In genomic region chr3:42605550-42606173, GRCh38 we compare ENCODE assay signal across 9 cellular contexts. TPM values are rescaled to one million over a fixed set of nuclear protein-coding genes. Genes with fewer than 3 reads are reported as not detected.
A peak's percentile ranks its signal among the peaks of the same experiment; 100 is the strongest.
DNase-seq lines count a peak whose midpoint lies in the region; ATAC-seq, FAIRE-seq and TF ChIP-seq lines count a peak whose summit lies in the region.
"Had no signal": no experiment of that assay in that cellular context is flagged by ENCODE, and none has a peak within 500 bp of the region (broad histone marks: within the 10 kb centered on the region; RNA-seq: fewer than 3 reads in every experiment).

No MANE protein-coding gene starts in this region.

- TF ChIP-seq EP300 in A549 (IDR thresholded peaks at IDR 0.05), result no peak

- no peak for TF ChIP-seq CTCF in A549 (IDR thresholded peaks at IDR 0.05)

- no peak overlapping the region for H3K4me3 ChIP-seq in A549

- DNase-seq in A549 (ENCODE audit: low read depth in 1 of 2, low spot score in 1 of 2), result no peak
- peak; percentile 82 to 84 for DNase-seq in NCI-H526 (lab: John Stamatoyannopoulos, UW)
- DNase-seq in cerebellum (ENCODE audit: low spot score), result peak; percentile 34
- DNase-seq in memory B cell (ENCODE audit: low spot score in 2 of 2), result no peak
- no peak for DNase-seq in NCI-H2227 (lab: John Stamatoyannopoulos, UW; ENCODE audit: unreplicated experiment)
- no peak for DNase-seq in activated T-cell treated with anti-CD3 and anti-CD28 coated beads, Interleukin-2, amount 50 U/mL, for 72 hours
- DNase-seq in activated CD4-positive, alpha-beta memory T cell treated with anti-CD3 and anti-CD28 coated beads, Interleukin-2, amount 10 ng/mL, durations not matched to agents 7 days and 5 days, result no peak
- no peak for DNase-seq in SW 1271 (lab: John Stamatoyannopoulos, UW)
- DNase-seq: posterior cingulate gyrus had no signal

- peaks cover 50% of the 10 kb centered on the region; the same call in 2 of the 3 replicates for H3K4me1 ChIP-seq in A549

- no peak for TF ChIP-seq POLR2A in A549 (IDR thresholded peaks at IDR 0.05; ENCODE audit: low read length)

- no peak for FAIRE-seq in A549 (lab: Jason Lieb, UNC)

- no peak for ATAC-seq in A549
- no peak for ATAC-seq in memory B cell (ENCODE audit: low read depth)
- ATAC-seq in activated T-cell treated with anti-CD3 and anti-CD28 coated beads, Interleukin-2, amount 50 U/mL, for 72 hours (replicated peaks in 1 of 2), result no peak

- peak overlapping the region; percentile 77 for H3K27ac Mint-ChIP-seq in memory B cell
- no peak overlapping the region for H3K27ac Mint-ChIP-seq in activated T-cell treated with anti-CD3 and anti-CD28 coated beads, Interleukin-2, amount 50 U/mL, for 72 hours
- H3K27ac Mint-ChIP-seq in activated CD4-positive, alpha-beta memory T cell treated with anti-CD3 and anti-CD28 coated beads, Interleukin-2, amount 10 ng/mL, durations not matched to agents 7 days and 5 days, result no peak overlapping the region

- WGBS in A549 (ENCODE audit: missing lambda C conversion rate), result 85% methylated on average over 5 of the region's 5 CpGs

- peaks cover 24% of the 10 kb centered on the region for H3K4me1 Mint-ChIP-seq in memory B cell
- peaks cover 67% of the 10 kb centered on the region for H3K4me1 Mint-ChIP-seq in activated T-cell treated with anti-CD3 and anti-CD28 coated beads, Interleukin-2, amount 50 U/mL, for 72 hours (ENCODE audit: low read depth)
- H3K4me1 Mint-ChIP-seq in activated CD4-positive, alpha-beta memory T cell treated with anti-CD3 and anti-CD28 coated beads, Interleukin-2, amount 10 ng/mL, durations not matched to agents 7 days and 5 days, result peaks cover 58% of the 10 kb centered on the region

- no peaks in the 10 kb centered on the region for H3K9me3 ChIP-seq in A549

- H3K9me3 Mint-ChIP-seq in memory B cell, result peaks cover 1% of the 10 kb centered on the region
- H3K9me3 Mint-ChIP-seq in activated T-cell treated with anti-CD3 and anti-CD28 coated beads, Interleukin-2, amount 50 U/mL, for 72 hours, result no peaks in the 10 kb centered on the region
- peaks cover 3% of the 10 kb centered on the region for H3K9me3 Mint-ChIP-seq in activated CD4-positive, alpha-beta memory T cell treated with anti-CD3 and anti-CD28 coated beads, Interleukin-2, amount 10 ng/mL, durations not matched to agents 7 days and 5 days

- CTCF ChIA-PET in A549 (lab: Yijun Ruan, JAX), result no interaction called here
- CTCF ChIA-PET in activated CD4-positive, alpha-beta memory T cell treated with anti-CD3 and anti-CD28 coated beads, Interleukin-2, amount 10 ng/mL, durations not matched to agents 7 days and 5 days (lab: Charles Lee), result interaction anchor here (1.2 to 1.4 kb wide), 3 partner anchors 8 to 53 kb away, joined by 3 to 5 read pairs (median 5); partner anchors contain the start of gene SEC22C

- TF ChIP-seq RAD21 in A549 (conservative IDR thresholded peaks at IDR 0.05 in 1 of 2, IDR thresholded peaks at IDR 0.05 in 1 of 2), result no peak

- H3K27me3 Mint-ChIP-seq in memory B cell, result no peaks in the 10 kb centered on the region
- no peaks in the 10 kb centered on the region for H3K27me3 Mint-ChIP-seq in activated T-cell treated with anti-CD3 and anti-CD28 coated beads, Interleukin-2, amount 50 U/mL, for 72 hours (ENCODE audit: low read depth)
- no peaks in the 10 kb centered on the region for H3K27me3 Mint-ChIP-seq in activated CD4-positive, alpha-beta memory T cell treated with anti-CD3 and anti-CD28 coated beads, Interleukin-2, amount 10 ng/mL, durations not matched to agents 7 days and 5 days

- peak overlapping the region; percentile 4; the same call in 2 of the 3 replicates for H3K4me2 ChIP-seq in A549

- POLR2A ChIA-PET in A549 (lab: Yijun Ruan, JAX), result no interaction called here
- POLR2A ChIA-PET in activated CD4-positive, alpha-beta memory T cell treated with anti-CD3 and anti-CD28 coated beads, Interleukin-2, amount 10 ng/mL, durations not matched to agents 7 days and 5 days (lab: Charles Lee), result interaction anchor here (1.0 to 1.1 kb wide), 2 partner anchors 24 to 32 kb away, joined by 3 to 4 read pairs; partner anchors contain the start of gene SEC22C

- H3K36me3 Mint-ChIP-seq in memory B cell, result peaks cover 20% of the 10 kb centered on the region
- H3K36me3 Mint-ChIP-seq in activated T-cell treated with anti-CD3 and anti-CD28 coated beads, Interleukin-2, amount 50 U/mL, for 72 hours (ENCODE audit: insufficient read depth in 2 of 2), result peaks cover 8 to 27% of the 10 kb centered on the region in 2 donors
- H3K36me3 Mint-ChIP-seq in activated CD4-positive, alpha-beta memory T cell treated with anti-CD3 and anti-CD28 coated beads, Interleukin-2, amount 10 ng/mL, durations not matched to agents 7 days and 5 days (ENCODE audit: low read depth), result peaks cover 63% of the 10 kb centered on the region

- no peak overlapping the region for H3K27ac ChIP-seq in A549

- H3K4me3 Mint-ChIP-seq in memory B cell, result no peak overlapping the region
- no peak overlapping the region for H3K4me3 Mint-ChIP-seq in activated T-cell treated with anti-CD3 and anti-CD28 coated beads, Interleukin-2, amount 50 U/mL, for 72 hours
- H3K4me3 Mint-ChIP-seq in activated CD4-positive, alpha-beta memory T cell treated with anti-CD3 and anti-CD28 coated beads, Interleukin-2, amount 10 ng/mL, durations not matched to agents 7 days and 5 days, result no peak overlapping the region

TF ChIP-seq in A549, 52 proteins besides CTCF, POLR2A, EP300 and RAD21:
- no peak for TF ChIP-seq USF2 (IDR thresholded peaks at IDR 0.05)
- TF ChIP-seq FOXS1 (CRISPR knock-in tag; IDR thresholded peaks at IDR 0.05), result no peak
- TF ChIP-seq CHD4 (IDR thresholded peaks at IDR 0.05; ENCODE audit: borderline replicate concordance), result no peak
- no peak for TF ChIP-seq ESRRA (IDR thresholded peaks at IDR 0.05; ENCODE audit: borderline replicate concordance, low read length)
- TF ChIP-seq TFCP2L1 (CRISPR knock-in tag; IDR thresholded peaks at IDR 0.05), result no peak

RNA-seq across cellular contexts. Expression of gene NKTR, which starts 5.2 kb away (rescaled TPM):
- 37.0 and 49.3 TPM in 2 replicates for polyA plus RNA-seq in A549 (2011; rRNA removed)
- polyA plus RNA-seq in A549 (2012; cell fraction: cytosol; rRNA removed), result 4.6 and 5.2 TPM in 2 replicates
- 14.5 and 21.9 TPM in 2 replicates for polyA plus RNA-seq in A549 (2012; cell fraction: nucleus; rRNA removed)
- polyA plus RNA-seq in A549 (2017; fragmentation: RNase III; extraction: RNeasy Plus Mini Kit Qiagen cat#74134 plus additional on column Dnase treatment), result 16.2 to 17.8 TPM (median 17.7 TPM) in 3 replicates
- 13.6 and 14.7 TPM in 2 replicates for polyA minus RNA-seq in A549 (2011; rRNA and poly(A)+ RNA removed)
- total RNA-seq in cerebellum, result 259 TPM
- total RNA-seq in activated T-cell treated with anti-CD3 and anti-CD28 coated beads, Interleukin-2, amount 50 U/mL, for 72 hours, result 100 to 1,000 TPM; 109 to 111 TPM
- 10 to 100 TPM; 97.8 to 98.9 TPM for total RNA-seq in activated CD4-positive, alpha-beta memory T cell treated with anti-CD3 and anti-CD28 coated beads, Interleukin-2, amount 10 ng/mL, durations not matched to agents 7 days and 5 days

RNA-seq across cellular contexts. Expression of gene SS18L2, which starts 15.0 kb away (rescaled TPM):
- 30.9 and 33.8 TPM in 2 replicates for polyA plus RNA-seq in A549 (2011; rRNA removed)
- polyA plus RNA-seq in A549 (2012; cell fraction: cytosol; rRNA removed), result 16.8 and 17.0 TPM in 2 replicates
- 5.3 and 7.1 TPM in 2 replicates for polyA plus RNA-seq in A549 (2012; cell fraction: nucleus; rRNA removed)
- polyA plus RNA-seq in A549 (2017; fragmentation: RNase III; extraction: RNeasy Plus Mini Kit Qiagen cat#74134 plus additional on column Dnase treatment), result 21.8 to 27.6 TPM (median 24.0 TPM) in 3 replicates
- polyA minus RNA-seq in A549 (2011; rRNA and poly(A)+ RNA removed), result 7.1 and 8.5 TPM in 2 replicates
- total RNA-seq in cerebellum, result 15.6 TPM
- 10 to 100 TPM; 58.1 to 72.2 TPM for total RNA-seq in activated T-cell treated with anti-CD3 and anti-CD28 coated beads, Interleukin-2, amount 50 U/mL, for 72 hours
- 10 to 100 TPM; 64.4 to 65.1 TPM for total RNA-seq in activated CD4-positive, alpha-beta memory T cell treated with anti-CD3 and anti-CD28 coated beads, Interleukin-2, amount 10 ng/mL, durations not matched to agents 7 days and 5 days

RNA-seq across cellular contexts. Expression of gene SEC22C, which starts 23.9 kb away (rescaled TPM):
- polyA plus RNA-seq in A549 (2011; rRNA removed), result 36.2 and 41.5 TPM in 2 replicates
- 15.2 and 22.0 TPM in 2 replicates for polyA plus RNA-seq in A549 (2012; cell fraction: cytosol; rRNA removed)
- 11.4 and 22.1 TPM in 2 replicates for polyA plus RNA-seq in A549 (2012; cell fraction: nucleus; rRNA removed)
- polyA plus RNA-seq in A549 (2017; fragmentation: RNase III; extraction: RNeasy Plus Mini Kit Qiagen cat#74134 plus additional on column Dnase treatment), result 29.8 to 32.9 TPM (median 31.0 TPM) in 3 replicates
- polyA minus RNA-seq in A549 (2011; rRNA and poly(A)+ RNA removed), result 20.1 and 21.2 TPM in 2 replicates
- 50.9 TPM for total RNA-seq in cerebellum
- 10 to 100 TPM; 60.6 to 66.4 TPM for total RNA-seq in activated T-cell treated with anti-CD3 and anti-CD28 coated beads, Interleukin-2, amount 50 U/mL, for 72 hours
- 10 to 100 TPM; 58.8 to 62.0 TPM for total RNA-seq in activated CD4-positive, alpha-beta memory T cell treated with anti-CD3 and anti-CD28 coated beads, Interleukin-2, amount 10 ng/mL, durations not matched to agents 7 days and 5 days

RNA-seq across cellular contexts. Expression of gene ZBTB47, which starts 47.8 kb away (rescaled TPM):
- polyA plus RNA-seq in A549 (2011; rRNA removed) (2.5 and 3.0 TPM in 2 replicates), A549 (2017; fragmentation: RNase III; extraction: RNeasy Plus Mini Kit Qiagen cat#74134 plus additional on column Dnase treatment) (5.2 to 7.1 TPM (median 6.8 TPM) in 3 replicates)
- polyA plus RNA-seq in A549 (2012; cell fraction: cytosol; rRNA removed), result 3.8 and 5.1 TPM in 2 replicates
- polyA plus RNA-seq in A549 (2012; cell fraction: nucleus; rRNA removed), result 9.6 and 12.8 TPM in 2 replicates
- 6.3 and 8.0 TPM in 2 replicates for polyA minus RNA-seq in A549 (2011; rRNA and poly(A)+ RNA removed)
- total RNA-seq in cerebellum, result 13.0 TPM
- total RNA-seq in activated T-cell treated with anti-CD3 and anti-CD28 coated beads, Interleukin-2, amount 50 U/mL, for 72 hours, result under 1 TPM; 0.55 to 0.69 TPM
- 1 to 10 TPM in 1 of 2 experiments, under 1 TPM in 1; 0.93 to 1.1 TPM for total RNA-seq in activated CD4-positive, alpha-beta memory T cell treated with anti-CD3 and anti-CD28 coated beads, Interleukin-2, amount 10 ng/mL, durations not matched to agents 7 days and 5 days

Comparison
In these comparisons a context has a peak if more than half of its experiments do, and no peak if none do; other contexts are left out.
1. DNase-seq: peak in NCI-H526 (2 of 2) and cerebellum (single experiment); none in A549 (0 of 2), memory B cell (0 of 2), NCI-H2227 (single experiment), activated T-cell treated with anti-CD3 and anti-CD28 coated beads, Interleukin-2, amount 50 U/mL, for 72 hours (0 of 2), activated CD4-positive, alpha-beta memory T cell treated with anti-CD3 and anti-CD28 coated beads, Interleukin-2, amount 10 ng/mL, durations not matched to agents 7 days and 5 days (single experiment) and SW 1271 (0 of 2).